ENCODE assay signal across 1 cellular context in genomic region chr17:77098884-77099545, GRCh38.
A peak's percentile ranks its signal among the peaks of the same experiment; 100 is the strongest.
TF ChIP-seq lines count a peak whose summit lies in the region.

No MANE protein-coding gene starts in this region.

TF ChIP-seq in HepG2, 621 proteins besides CTCF, POLR2A, EP300 and RAD21 (continued from another document and continues in another):
- TF ChIP-seq ZUFSP (CRISPR knock-in tag; IDR thresholded peaks at IDR 0.05; ENCODE audit: borderline replicate concordance) (no peak), TAF1 (CRISPR knock-in tag; IDR thresholded peaks at IDR 0.05) (no peak), NFE2 (CRISPR knock-in tag; IDR thresholded peaks at IDR 0.05) (no peak), ZNF232 (CRISPR knock-in tag; IDR thresholded peaks at IDR 0.05; ENCODE audit: borderline replicate concordance) (no peak), ZNF512B (CRISPR knock-in tag; IDR thresholded peaks at IDR 0.05; ENCODE audit: borderline replicate concordance) (no peak), FLYWCH1 (CRISPR knock-in tag; IDR thresholded peaks at IDR 0.05) (no peak), ZNF556 (CRISPR knock-in tag; IDR thresholded peaks at IDR 0.05; ENCODE audit: borderline replicate concordance) (no peak), ZNF564 (CRISPR knock-in tag; IDR thresholded peaks at IDR 0.05) (no peak), ZNF143 (CRISPR knock-in tag; IDR thresholded peaks at IDR 0.05) (no peak), SMARCE1 (IDR thresholded peaks at IDR 0.05; ENCODE audit: borderline replicate concordance) (no peak), SMAD3 (CRISPR knock-in tag; IDR thresholded peaks at IDR 0.05) (no peak; the same call in 1 of the 2 replicates), PBX3 (CRISPR knock-in tag; IDR thresholded peaks at IDR 0.05; ENCODE audit: borderline replicate concordance) (no peak), ZSCAN29 (CRISPR knock-in tag; conservative IDR thresholded peaks at IDR 0.05) (no peak), CEBPZ (IDR thresholded peaks at IDR 0.05; ENCODE audit: low read length) (no peak), FOXP4 (CRISPR knock-in tag; IDR thresholded peaks at IDR 0.05) (no peak), MTERF4 (CRISPR knock-in tag; IDR thresholded peaks at IDR 0.05) (no peak), KDM1A (CRISPR knock-in tag; IDR thresholded peaks at IDR 0.05) (no peak), BATF2 (CRISPR knock-in tag; IDR thresholded peaks at IDR 0.05) (no peak), ZNF740 (CRISPR knock-in tag; IDR thresholded peaks at IDR 0.05) (no peak), CEBPB (IDR thresholded peaks at IDR 0.05; ENCODE audit: borderline replicate concordance, low read depth, low read length) (peak; percentile 93), ZSCAN21 (CRISPR knock-in tag; IDR thresholded peaks at IDR 0.05; ENCODE audit: borderline replicate concordance) (no peak), REST (IDR thresholded peaks at IDR 0.05; ENCODE audit: borderline replicate concordance in 1 of 2, low read depth in 1 of 2, low read length in 2 of 2) (no peak), TBP (CRISPR knock-in tag; IDR thresholded peaks at IDR 0.05) (no peak), ZNF446 (CRISPR knock-in tag; IDR thresholded peaks at IDR 0.05) (no peak), ATF4 (CRISPR knock-in tag; IDR thresholded peaks at IDR 0.05) (peak in 1 of 2 experiments; percentile 72; a peak in 2 of 4 replicates), ZBTB33 (CRISPR knock-in tag; IDR thresholded peaks at IDR 0.05) (no peak), FOXO1 (CRISPR knock-in tag; IDR thresholded peaks at IDR 0.05) (0 out of 2 replicates have a peak, but pooled peaks have one; percentile 18), HIC2 (CRISPR knock-in tag; IDR thresholded peaks at IDR 0.05; ENCODE audit: low read depth) (no peak), HOMEZ (CRISPR knock-in tag; IDR thresholded peaks at IDR 0.05; ENCODE audit: low read depth) (0 out of 2 replicates have a peak, but pooled peaks have one; percentile 30)
